14 cellular contexts compared by ENCODE assay signal in genomic region chr16:3096362-3096761, GRCh38. TPM values are rescaled to one million over a fixed set of nuclear protein-coding genes. Genes with fewer than 3 reads are reported as not detected.
DNase-seq lines count a peak whose midpoint lies in the region; ATAC-seq, FAIRE-seq and TF ChIP-seq lines count a peak whose summit lies in the region.
"Had no signal": no experiment of that assay in that cellular context is flagged by ENCODE, and none has a peak within 500 bp of the region (broad histone marks: within the 10 kb centered on the region; RNA-seq: fewer than 3 reads in every experiment).

No MANE protein-coding gene starts in this region.

- H4K8ac ChIP-seq in H9 (replicated peaks; ENCODE audit: insufficient read length, low read depth, low read length) (no peak overlapping the region), H1 (ENCODE audit: extremely low read depth, insufficient read depth, low read length) (peak overlapping the region; percentile 1; the same call in 1 of the 2 replicates)

- H3K9ac ChIP-seq in H9 (ENCODE audit: extremely low read depth, insufficient read length, low read length) (no peak overlapping the region), H1 (replicated peaks in 1 of 4; ENCODE audit: extremely low read depth in 1 of 4, low read depth in 3 of 4, low read length in 3 of 4) (0 out of 7 replicates have a peak overlapping the region, but pooled peaks of 1 of the 4 experiments have one; percentile 25)

- no peak overlapping the region for H3K27ac ChIP-seq in H9 (ENCODE audit: insufficient read length, low read depth, low read length)
- H3K27ac ChIP-seq in H1 (ENCODE audit: low read depth, low read length): peak overlapping the region; percentile 56; the same call in 1 of the 2 replicates
- H3K27ac ChIP-seq: psoas muscle, uterus had no signal

- no peak overlapping the region for H2AFZ ChIP-seq in H9 (ENCODE audit: low read length)
- H2AFZ ChIP-seq in H1 (ENCODE audit: low read length): no peak overlapping the region

- H4K5ac ChIP-seq in H9 (ENCODE audit: insufficient read length, low read depth, low read length) (no peak overlapping the region), H1 (ENCODE audit: insufficient read length, low read depth, low read length) (peak overlapping the region; percentile 78)

- no peak overlapping the region for H2BK20ac ChIP-seq in H9 (ENCODE audit: low read depth, low read length, poor library complexity, severe bottlenecking)
- H2BK20ac ChIP-seq in H1 (ENCODE audit: low read length): peak overlapping the region; percentile 72

- H3K4me1 ChIP-seq in H9 (ENCODE audit: insufficient read depth, low read length) (peaks cover 6% of the 10 kb centered on the region; the same call in 1 of the 2 replicates), H1 (replicated peaks in 1 of 4; ENCODE audit: control insufficient read depth in 3 of 4, insufficient read depth in 4 of 4, low read length in 3 of 4) (peaks cover 12 to 27% (median 16%) of the 10 kb centered on the region in 4 experiments)
- H3K4me1 ChIP-seq: uterus had no signal

- H2BK120ac ChIP-seq in H9 (ENCODE audit: low read depth, low read length, poor library complexity, severe bottlenecking): no peak overlapping the region
- H2BK120ac ChIP-seq in H1 (replicated peaks; ENCODE audit: low read depth, low read length): no peak overlapping the region

- H4K91ac ChIP-seq in H9 (ENCODE audit: insufficient read length, low read depth, low read length) (no peak overlapping the region), H1 (replicated peaks; ENCODE audit: insufficient read length, low read length) (peak overlapping the region; percentile 54)

- H4K20me1 ChIP-seq in H9 (ENCODE audit: control insufficient read depth, insufficient read depth, insufficient read length) (no peaks in the 10 kb centered on the region), H1 (replicated peaks in 1 of 2; ENCODE audit: control insufficient read depth in 1 of 2, insufficient read depth in 2 of 2, low read length in 2 of 2) (peaks cover 0 to 10% of the 10 kb centered on the region in 2 experiments)

- H3K18ac ChIP-seq in H9 (ENCODE audit: insufficient read length, low read depth, low read length) (no peak overlapping the region), H1 (ENCODE audit: extremely low read depth, low read length) (peak overlapping the region; percentile 36)

- H3K4me3 Mint-ChIP-seq in CD14-positive monocyte (no peak overlapping the region), H9 (peak overlapping the region; percentile 98 to 100; a peak in 4 of 5 replicates)
- H3K4me3 Mint-ChIP-seq in activated T-helper 2 cell treated with anti-CD3 and anti-CD28 coated beads, Interferon-gamma antibody, Interleukin-2, Interleukin-4, amounts not matched to agents 10 μg/mL and 5 μg/mL and 100 μg/mL, durations not matched to agents 14 hours and 24 hours and 36 hours (ENCODE audit: low read depth): no peak overlapping the region

- H3K36me3 Mint-ChIP-seq in CD14-positive monocyte: no peaks in the 10 kb centered on the region
- peaks cover 31 to 60% (median 47%) of the 10 kb centered on the region in 3 experiments for H3K36me3 Mint-ChIP-seq in H9 (ENCODE audit: insufficient read depth in 1 of 3, low read depth in 3 of 3)
- no peaks in the 10 kb centered on the region for H3K36me3 Mint-ChIP-seq in activated T-helper 2 cell treated with anti-CD3 and anti-CD28 coated beads, Interferon-gamma antibody, Interleukin-2, Interleukin-4, amounts not matched to agents 10 μg/mL and 5 μg/mL and 100 μg/mL, durations not matched to agents 14 hours and 24 hours and 36 hours (ENCODE audit: low read depth)

- H2BK5ac ChIP-seq in H9 (ENCODE audit: insufficient read length, low read length) (no peak overlapping the region), H1 (ENCODE audit: low read depth, low read length) (peak overlapping the region; percentile 99)

- WGBS in H9 (ENCODE audit: extremely low coverage, insufficient read length, low lambda C conversion rate): no CpG with 5 or more reads among the region's 6 CpGs
- WGBS in H1 (ENCODE audit: extremely low coverage in 1 of 2, insufficient coverage in 1 of 2, insufficient read length in 1 of 2, insufficient replicate concordance in 2 of 2, low coverage in 1 of 2, low lambda C conversion rate in 2 of 2, missing lambda C conversion rate in 1 of 2), 2 experiments: 96% methylated on average over 5 of the region's 6 CpGs; no CpG with 5 or more reads in 1 of the 2 experiments

- H3K56ac ChIP-seq in H9 (ENCODE audit: insufficient read length, low read depth, low read length) (no peak overlapping the region), H1 (replicated peaks; ENCODE audit: insufficient read length, low read depth, low read length) (peak overlapping the region; percentile 10)

- H3T11ph ChIP-seq in H9 (ENCODE audit: low read length): no peak overlapping the region

- no peak for FAIRE-seq in H1 (lab: Jason Lieb, UNC)
- FAIRE-seq: bronchial epithelial cell had no signal

- TF ChIP-seq CTCF in CD14-positive monocyte (IDR thresholded peaks at IDR 0.05) (no peak), H9 (conservative IDR thresholded peaks at IDR 0.05) (no peak), H1 (IDR thresholded peaks at IDR 0.05; ENCODE audit: control extremely low read depth in 1 of 3, insufficient read depth in 1 of 3, low read depth in 1 of 3, low read length in 3 of 3) (no peak)

- peak overlapping the region; percentile 67 to 93 (median 85) for H3K27ac Mint-ChIP-seq in CD14-positive monocyte
- peak overlapping the region in 2 of 3 experiments; percentile 28 to 100; a peak in 1 of 7 replicates for H3K27ac Mint-ChIP-seq in H9
- H3K27ac Mint-ChIP-seq in activated T-helper 2 cell treated with anti-CD3 and anti-CD28 coated beads, Interferon-gamma antibody, Interleukin-2, Interleukin-4, amounts not matched to agents 10 μg/mL and 5 μg/mL and 100 μg/mL, durations not matched to agents 14 hours and 24 hours and 36 hours: no peak overlapping the region

- DNase-seq in CD14-positive monocyte (ENCODE audit: low spot score) (peak; percentile 66), H9 (no peak), H1 (ENCODE audit: low read depth in 1 of 2, low spot score in 2 of 2) (no peak)
- no peak for DNase-seq in activated T-helper 2 cell treated with anti-CD3 and anti-CD28 coated beads, Interferon-gamma antibody, Interleukin-2, Interleukin-4, amounts not matched to agents 10 μg/mL and 5 μg/mL and 100 μg/mL, durations not matched to agents 14 hours and 24 hours and 36 hours (ENCODE audit: low spot score)
- DNase-seq in stimulated activated CD4-positive, alpha-beta T cell treated with anti-CD3 and anti-CD28 coated beads, Interleukin-4, amount 100 ng/mL, for 24 hours: no peak
- DNase-seq: hypothalamus, left ventricle myocardium superior, NCI-H1048, uterus had no signal

- CTCF ChIA-PET in H1 (lab: Charles Lee; ENCODE audit: partially characterized antibody): interaction anchor here (1.7 to 36.8 kb wide), 7 partner anchors 9 to 65 kb away, joined by 8 to 619 read pairs (median 15); partner anchors contain the start of genes IL32, ZNF205 and ZNF213

- no peaks in the 10 kb centered on the region for H3K27me3 ChIP-seq in H9 (ENCODE audit: insufficient read depth, low read length)
- H3K27me3 ChIP-seq in H1 (replicated peaks in 1 of 4; ENCODE audit: control insufficient read depth in 3 of 4, extremely low read depth in 1 of 4, insufficient read depth in 3 of 4, low read length in 3 of 4): no peaks in the 10 kb centered on the region

- no peak for ATAC-seq in GM21367 (IDR thresholded peaks at IDR 0.05; ENCODE audit: unreplicated experiment)
- ATAC-seq: psoas muscle had no signal

- H3K27me3 Mint-ChIP-seq in CD14-positive monocyte (ENCODE audit: low read depth in 3 of 3) (peaks cover 10 to 11% (median 10%) of the 10 kb centered on the region in 3 donors), H9 (ENCODE audit: low read depth) (no peaks in the 10 kb centered on the region; the same call in 1 of the 2 replicates)
- peaks cover 4% of the 10 kb centered on the region for H3K27me3 Mint-ChIP-seq in activated T-helper 2 cell treated with anti-CD3 and anti-CD28 coated beads, Interferon-gamma antibody, Interleukin-2, Interleukin-4, amounts not matched to agents 10 μg/mL and 5 μg/mL and 100 μg/mL, durations not matched to agents 14 hours and 24 hours and 36 hours (ENCODE audit: low read depth)

- no peak for TF ChIP-seq EP300 in H1 (IDR thresholded peaks at IDR 0.05; ENCODE audit: borderline replicate concordance in 1 of 2, low read depth in 2 of 2, low read length in 2 of 2)

- peaks cover 10 to 22% (median 13%) of the 10 kb centered on the region in 4 experiments for H3K36me3 ChIP-seq in H1 (ENCODE audit: control insufficient read depth in 2 of 4, insufficient read depth in 4 of 4, low read length in 3 of 4)
- H3K36me3 ChIP-seq: uterus had no signal

- H3K23me2 ChIP-seq in H9 (ENCODE audit: insufficient read length, low read depth, low read length, poor library complexity, severe bottlenecking): peaks cover 26% of the 10 kb centered on the region
- peaks cover 20% of the 10 kb centered on the region for H3K23me2 ChIP-seq in H1 (ENCODE audit: low read depth, low read length)

- peak overlapping the region in 1 of 4 experiments; percentile 35; a peak in 1 of 8 replicates for H3K4me3 ChIP-seq in H1 (ENCODE audit: extremely low read depth in 1 of 4, insufficient read depth in 2 of 4, low read depth in 3 of 4, low read length in 4 of 4)
- H3K4me3 ChIP-seq: psoas muscle, uterus had no signal

- peak overlapping the region; percentile 22 for H3K4me2 ChIP-seq in H9 (ENCODE audit: insufficient read depth, insufficient read length, low read length)
- peak overlapping the region; percentile 82 to 94; a peak in 3 of 4 replicates for H3K4me2 ChIP-seq in H1 (ENCODE audit: insufficient read depth in 1 of 2, low read depth in 2 of 2, low read length in 2 of 2)

- H3K4ac ChIP-seq in H9 (ENCODE audit: low read depth, low read length): no peak overlapping the region
- H3K4ac ChIP-seq in H1 (replicated peaks; ENCODE audit: insufficient read length, low read depth, low read length): peak overlapping the region; percentile 95

- TF ChIP-seq POLR2A in H1 (IDR thresholded peaks at IDR 0.05; ENCODE audit: control extremely low read depth in 1 of 2, low read depth in 2 of 2, low read length in 2 of 2): no peak

- H3K4me1 Mint-ChIP-seq in CD14-positive monocyte (peaks cover 41% of the 10 kb centered on the region), H9 (peaks cover 41 to 43% of the 10 kb centered on the region in 2 experiments)
- peaks cover 28% of the 10 kb centered on the region for H3K4me1 Mint-ChIP-seq in activated T-helper 2 cell treated with anti-CD3 and anti-CD28 coated beads, Interferon-gamma antibody, Interleukin-2, Interleukin-4, amounts not matched to agents 10 μg/mL and 5 μg/mL and 100 μg/mL, durations not matched to agents 14 hours and 24 hours and 36 hours (ENCODE audit: low read depth)

- no peak overlapping the region for H2AK5ac ChIP-seq in H9 (ENCODE audit: insufficient read length, low read length)
- H2AK5ac ChIP-seq in H1 (ENCODE audit: low read depth, low read length): peak overlapping the region; percentile 57

- POLR2A ChIA-PET in H1 (lab: Charles Lee; ENCODE audit: partially characterized antibody): interaction anchor here (1.3 to 15.4 kb wide), 14 partner anchors 7 to 89 kb away, joined by 3 to 169 read pairs (median 65); partner anchors contain the start of genes HCFC1R1, IL32, THOC6 and TNFRSF12A

- H3K23ac ChIP-seq in H9 (ENCODE audit: insufficient read length, low read depth, low read length) (no peak overlapping the region), H1 (ENCODE audit: insufficient read length) (no peak overlapping the region)

- intact Hi-C loops in CD14-positive monocyte (cut with micrococcal nuclease): loop anchor here in 1 of 2 donors (1.0 kb wide), 1 partner anchor 33 kb away; no protein-coding TSS in a partner anchor
- intact Hi-C loops in activated T-helper 2 cell treated with anti-CD3 and anti-CD28 coated beads, Interferon-gamma antibody, Interleukin-2, Interleukin-4, amounts not matched to agents 10 μg/mL and 5 μg/mL and 100 μg/mL, durations not matched to agents 14 hours and 24 hours and 36 hours (cut with micrococcal nuclease): loop anchor here (10.0 kb wide), 1 partner anchor 68 kb away; no protein-coding TSS in a partner anchor

- H3K79me1 ChIP-seq in H9 (ENCODE audit: insufficient read depth, low read depth, low read length, poor library complexity, severe bottlenecking) (peaks cover 6% of the 10 kb centered on the region), H1 (ENCODE audit: low read depth, low read length) (peaks cover 4% of the 10 kb centered on the region; the same call in 1 of the 2 replicates)

- H3K79me2 ChIP-seq in H9 (ENCODE audit: insufficient read depth, low read length) (peaks cover 17% of the 10 kb centered on the region; the same call in 1 of the 2 replicates), H1 (ENCODE audit: control insufficient read depth in 1 of 2, insufficient read depth in 2 of 2, low read length in 2 of 2) (peaks cover 11 to 71% of the 10 kb centered on the region in 2 experiments; a peak in 3 of 4 replicates)

- H2BK15ac ChIP-seq in H9 (ENCODE audit: low read depth, low read length) (no peak overlapping the region), H1 (ENCODE audit: low read length) (peak overlapping the region; percentile 88; the same call in 1 of the 2 replicates)

- H2BK12ac ChIP-seq in H9 (ENCODE audit: insufficient read length, low read depth, low read length) (no peak overlapping the region), H1 (ENCODE audit: low read depth, low read length) (peak overlapping the region; percentile 84)

- H3K14ac ChIP-seq in H9 (ENCODE audit: insufficient read depth, low read length) (no peak overlapping the region), H1 (ENCODE audit: insufficient read length) (no peak overlapping the region)

- H3K9me3 ChIP-seq in H9 (ENCODE audit: control insufficient read depth, low read depth, low read length) (no peaks in the 10 kb centered on the region), H1 (ENCODE audit: insufficient read depth in 2 of 2, low read depth in 1 of 2, low read length in 1 of 2) (no peaks in the 10 kb centered on the region)
- H3K9me3 ChIP-seq: psoas muscle, uterus had no signal

- H3K9me3 Mint-ChIP-seq in CD14-positive monocyte: peaks cover 0 to under 1% (median 0%) of the 10 kb centered on the region in 7 donors
- no peaks in the 10 kb centered on the region for H3K9me3 Mint-ChIP-seq in H9
- H3K9me3 Mint-ChIP-seq in activated T-helper 2 cell treated with anti-CD3 and anti-CD28 coated beads, Interferon-gamma antibody, Interleukin-2, Interleukin-4, amounts not matched to agents 10 μg/mL and 5 μg/mL and 100 μg/mL, durations not matched to agents 14 hours and 24 hours and 36 hours: no peaks in the 10 kb centered on the region
- H3K9me3 Mint-ChIP-seq: activated naive CD8-positive, alpha-beta T cell treated with anti-CD3 and anti-CD28 coated beads, Interleukin-2, amount 10 ng/mL, durations not matched to agents 7 days and 5 days had no signal

- TF ChIP-seq RAD21 in H1 (IDR thresholded peaks at IDR 0.05 in 1 of 2, conservative IDR thresholded peaks at IDR 0.05 in 1 of 2; ENCODE audit: low read depth in 2 of 2, low read length in 2 of 2): no peak

RNA-seq across cellular contexts. Expression of gene ZSCAN10, which starts 2.7 kb away (rescaled TPM):
- polyA plus RNA-seq in CD14-positive monocyte (not detected), H1 (2011; rRNA removed) (314 and 488 TPM in 2 replicates)
- 207 and 212 TPM in 2 replicates for total RNA-seq in H9 (2021)
- total RNA-seq in H1 (2021; fragmentation: NEBNext Ultra II Directional; extraction: Animal tissue kit (Norgen Biotek cat#: 25700)): 195 and 209 TPM in 2 replicates
- 301 TPM for polyA plus RNA-seq in H1 (2011; cell fraction: cytosol; rRNA removed)
- 563 TPM for polyA plus RNA-seq in H1 (2011; cell fraction: nucleus; rRNA removed)
- 98.9 to 176 TPM (median 156 TPM) in 4 replicates for polyA plus RNA-seq in H1 (2012, experiment 1 of 2)
- polyA plus RNA-seq in H1 (2012, experiment 2 of 2): 133 TPM
- polyA plus RNA-seq in H1 (2013, experiment 1 of 2): 170 TPM
- polyA plus RNA-seq in H1 (2013, experiment 2 of 2): 151 TPM
- 24.5 and 37.6 TPM in 2 replicates for polyA minus RNA-seq in H1 (2011; rRNA and poly(A)+ RNA removed)
- polyA minus RNA-seq in H1 (2011; cell fraction: cytosol; rRNA and poly(A)+ RNA removed): 133 TPM
- 97.3 TPM for polyA minus RNA-seq in H1 (2011; cell fraction: nucleus; rRNA and poly(A)+ RNA removed)
- total RNA-seq in activated T-helper 2 cell treated with anti-CD3 and anti-CD28 coated beads, Interferon-gamma antibody, Interleukin-2, Interleukin-4, amounts not matched to agents 10 μg/mL and 5 μg/mL and 100 μg/mL, durations not matched to agents 14 hours and 24 hours and 36 hours: not detected in 2 replicates
- total RNA-seq: bronchial epithelial cell, H4, left ventricle myocardium superior, uterus had no signal

RNA-seq across cellular contexts. Expression of gene ZNF205, which starts 16.0 kb away (rescaled TPM):
- polyA plus RNA-seq in CD14-positive monocyte (1 to 10 TPM; 1.0 to 1.3 TPM), H1 (2011; rRNA removed) (19.9 and 28.5 TPM in 2 replicates)
- 16.8 and 18.8 TPM in 2 replicates for total RNA-seq in H9 (2021)
- 17.0 and 19.1 TPM in 2 replicates for total RNA-seq in H1 (2021; fragmentation: NEBNext Ultra II Directional; extraction: Animal tissue kit (Norgen Biotek cat#: 25700))
- polyA plus RNA-seq in H1 (2011; cell fraction: cytosol; rRNA removed): 26.2 TPM
- polyA plus RNA-seq in H1 (2011; cell fraction: nucleus; rRNA removed): 23.3 TPM
- 10.8 to 18.0 TPM (median 16.3 TPM) in 4 replicates for polyA plus RNA-seq in H1 (2012, experiment 1 of 2)
- 13.8 TPM for polyA plus RNA-seq in H1 (2012, experiment 2 of 2)
- polyA plus RNA-seq in H1 (2013, experiment 1 of 2): 9.9 TPM
- polyA plus RNA-seq in H1 (2013, experiment 2 of 2): 10.4 TPM
- polyA minus RNA-seq in H1 (2011; rRNA and poly(A)+ RNA removed): 4.6 and 7.3 TPM in 2 replicates
- polyA minus RNA-seq in H1 (2011; cell fraction: cytosol; rRNA and poly(A)+ RNA removed): 15.5 TPM
- 9.2 TPM for polyA minus RNA-seq in H1 (2011; cell fraction: nucleus; rRNA and poly(A)+ RNA removed)
- 0.09 and 0.18 TPM in 2 replicates for total RNA-seq in activated T-helper 2 cell treated with anti-CD3 and anti-CD28 coated beads, Interferon-gamma antibody, Interleukin-2, Interleukin-4, amounts not matched to agents 10 μg/mL and 5 μg/mL and 100 μg/mL, durations not matched to agents 14 hours and 24 hours and 36 hours
- total RNA-seq: activated naive CD8-positive, alpha-beta T cell treated with anti-CD3 and anti-CD28 coated beads, Interleukin-2, amount 10 ng/mL, durations not matched to agents 7 days and 5 days had no signal

RNA-seq across cellular contexts. Expression of gene IL32, which starts 30.9 kb away (rescaled TPM):
- polyA plus RNA-seq in CD14-positive monocyte (1 to 10 TPM; 5.6 to 8.0 TPM), H1 (2011; rRNA removed) (4.3 and 5.0 TPM in 2 replicates)
- 2.0 and 2.6 TPM in 2 replicates for total RNA-seq in H9 (2021)
- total RNA-seq in H1 (2021; fragmentation: NEBNext Ultra II Directional; extraction: Animal tissue kit (Norgen Biotek cat#: 25700)): 2.0 and 2.7 TPM in 2 replicates
- polyA plus RNA-seq in H1 (2011; cell fraction: cytosol; rRNA removed): 2.4 TPM
- 4.7 TPM for polyA plus RNA-seq in H1 (2011; cell fraction: nucleus; rRNA removed)
- 2.9 to 4.2 TPM (median 4.0 TPM) in 4 replicates for polyA plus RNA-seq in H1 (2012, experiment 1 of 2)
- polyA plus RNA-seq in H1 (2012, experiment 2 of 2): 4.1 TPM
- 2.1 TPM for polyA plus RNA-seq in H1 (2013, experiment 1 of 2)
- polyA plus RNA-seq in H1 (2013, experiment 2 of 2): 2.3 TPM
- polyA minus RNA-seq in H1 (2011; rRNA and poly(A)+ RNA removed): 0.68 and 1.4 TPM in 2 replicates
- polyA minus RNA-seq in H1 (2011; cell fraction: cytosol; rRNA and poly(A)+ RNA removed): 2.8 TPM
- polyA minus RNA-seq in H1 (2011; cell fraction: nucleus; rRNA and poly(A)+ RNA removed): 4.4 TPM
- total RNA-seq in activated T-helper 2 cell treated with anti-CD3 and anti-CD28 coated beads, Interferon-gamma antibody, Interleukin-2, Interleukin-4, amounts not matched to agents 10 μg/mL and 5 μg/mL and 100 μg/mL, durations not matched to agents 14 hours and 24 hours and 36 hours: 773 and 798 TPM in 2 replicates

RNA-seq across cellular contexts. Expression of gene ZNF213, which starts 38.5 kb away (rescaled TPM):
- polyA plus RNA-seq in CD14-positive monocyte (1 to 10 TPM; 1.5 to 2.6 TPM), H1 (2011; rRNA removed) (1.6 and 3.8 TPM in 2 replicates)
- total RNA-seq in H9 (2021): 6.2 and 6.4 TPM in 2 replicates
- total RNA-seq in H1 (2021; fragmentation: NEBNext Ultra II Directional; extraction: Animal tissue kit (Norgen Biotek cat#: 25700)): 6.9 and 7.3 TPM in 2 replicates
- polyA plus RNA-seq in H1 (2011; cell fraction: cytosol; rRNA removed): 1.6 TPM
- 3.9 TPM for polyA plus RNA-seq in H1 (2011; cell fraction: nucleus; rRNA removed)
- 6.0 to 8.4 TPM (median 8.4 TPM) in 4 replicates for polyA plus RNA-seq in H1 (2012, experiment 1 of 2)
- polyA plus RNA-seq in H1 (2012, experiment 2 of 2): 7.1 TPM
- polyA plus RNA-seq in H1 (2013, experiment 1 of 2): 6.2 TPM
- 6.1 TPM for polyA plus RNA-seq in H1 (2013, experiment 2 of 2)
- 1.2 and 1.4 TPM in 2 replicates for polyA minus RNA-seq in H1 (2011; rRNA and poly(A)+ RNA removed)
- 4.2 TPM for polyA minus RNA-seq in H1 (2011; cell fraction: cytosol; rRNA and poly(A)+ RNA removed)
- 3.9 TPM for polyA minus RNA-seq in H1 (2011; cell fraction: nucleus; rRNA and poly(A)+ RNA removed)
- 9.1 and 9.3 TPM in 2 replicates for total RNA-seq in activated T-helper 2 cell treated with anti-CD3 and anti-CD28 coated beads, Interferon-gamma antibody, Interleukin-2, Interleukin-4, amounts not matched to agents 10 μg/mL and 5 μg/mL and 100 μg/mL, durations not matched to agents 14 hours and 24 hours and 36 hours

RNA-seq across cellular contexts. Expression of gene MMP25, which starts 50.0 kb away (rescaled TPM):
- polyA plus RNA-seq in CD14-positive monocyte (1 to 10 TPM in 1 of 2 donors, under 1 TPM in 1; 0.71 to 2.6 TPM), H1 (2011; rRNA removed) (7.7 and 14.8 TPM in 2 replicates)
- total RNA-seq in H9 (2021): 13.5 and 14.2 TPM in 2 replicates
- 23.9 and 26.7 TPM in 2 replicates for total RNA-seq in H1 (2021; fragmentation: NEBNext Ultra II Directional; extraction: Animal tissue kit (Norgen Biotek cat#: 25700))
- polyA plus RNA-seq in H1 (2011; cell fraction: cytosol; rRNA removed): 6.4 TPM
- polyA plus RNA-seq in H1 (2011; cell fraction: nucleus; rRNA removed): 21.4 TPM
- polyA plus RNA-seq in H1 (2012, experiment 1 of 2): 15.9 to 29.8 TPM (median 25.6 TPM) in 4 replicates
- 20.7 TPM for polyA plus RNA-seq in H1 (2012, experiment 2 of 2)
- 37.9 TPM for polyA plus RNA-seq in H1 (2013, experiment 1 of 2)
- polyA plus RNA-seq in H1 (2013, experiment 2 of 2): 36.0 TPM
- 2.7 and 3.3 TPM in 2 replicates for polyA minus RNA-seq in H1 (2011; rRNA and poly(A)+ RNA removed)
- polyA minus RNA-seq in H1 (2011; cell fraction: cytosol; rRNA and poly(A)+ RNA removed): 11.2 TPM
- 6.4 TPM for polyA minus RNA-seq in H1 (2011; cell fraction: nucleus; rRNA and poly(A)+ RNA removed)
- total RNA-seq in activated T-helper 2 cell treated with anti-CD3 and anti-CD28 coated beads, Interferon-gamma antibody, Interleukin-2, Interleukin-4, amounts not matched to agents 10 μg/mL and 5 μg/mL and 100 μg/mL, durations not matched to agents 14 hours and 24 hours and 36 hours: 7.7 TPM in 2 replicates

Comparison
In these comparisons a context has a peak if more than half of its experiments do, and no peak if none do; other contexts are left out.
1. H3K4me3 Mint-ChIP-seq: peak in H9 (2 of 2); none in CD14-positive monocyte (0 of 2) and activated T-helper 2 cell treated with anti-CD3 and anti-CD28 coated beads, Interferon-gamma antibody, Interleukin-2, Interleukin-4, amounts not matched to agents 10 μg/mL and 5 μg/mL and 100 μg/mL, durations not matched to agents 14 hours and 24 hours and 36 hours (single experiment).
2. RNA of gene ZSCAN10, which starts 2.7 kb away (total RNA-seq): 195 to 209 TPM in H1 and 207 to 212 TPM in H9; not detected in activated T-helper 2 cell treated with anti-CD3 and anti-CD28 coated beads, Interferon-gamma antibody, Interleukin-2, Interleukin-4, amounts not matched to agents 10 μg/mL and 5 μg/mL and 100 μg/mL, durations not matched to agents 14 hours and 24 hours and 36 hours; every median in the first group is over 100 times any median in the second.
3. RNA of gene ZNF205, which starts 16.0 kb away (total RNA-seq): 17.0 to 19.1 TPM in H1 and 16.8 to 18.8 TPM in H9; 0.09 to 0.18 TPM in activated T-helper 2 cell treated with anti-CD3 and anti-CD28 coated beads, Interferon-gamma antibody, Interleukin-2, Interleukin-4, amounts not matched to agents 10 μg/mL and 5 μg/mL and 100 μg/mL, durations not matched to agents 14 hours and 24 hours and 36 hours; every median in the first group is over 10 times any median in the second.
4. RNA of gene IL32, which starts 30.9 kb away (total RNA-seq): 773 to 798 TPM in activated T-helper 2 cell treated with anti-CD3 and anti-CD28 coated beads, Interferon-gamma antibody, Interleukin-2, Interleukin-4, amounts not matched to agents 10 μg/mL and 5 μg/mL and 100 μg/mL, durations not matched to agents 14 hours and 24 hours and 36 hours; 2.0 to 2.7 TPM in H1 and 2.0 to 2.6 TPM in H9; every median in the first group is over 100 times any median in the second.